In genomic region chr15:56667517-56667916, GRCh38 we compare ENCODE assay signal across 14 cellular contexts.
"Had no signal": no experiment of that assay in that cellular context is flagged by ENCODE, and none has a peak within 500 bp of the region (broad histone marks: within the 10 kb centered on the region; RNA-seq: fewer than 3 reads in every experiment).

No MANE protein-coding gene starts in this region.

- H3K4me3 Mint-ChIP-seq: activated CD4-positive, alpha-beta memory T cell treated with anti-CD3 and anti-CD28 coated beads, Interleukin-2, amount 10 ng/mL, durations not matched to agents 7 days and 5 days; activated T-cell treated with anti-CD3 and anti-CD28 coated beads, Interleukin-2, amount 50 U/mL, for 24 hours; neural progenitor cell; T-helper 17 cell had no signal

- H3K4me1 Mint-ChIP-seq: activated CD4-positive, alpha-beta memory T cell treated with anti-CD3 and anti-CD28 coated beads, Interleukin-2, amount 10 ng/mL, durations not matched to agents 7 days and 5 days; neural progenitor cell had no signal

- H3K27me3 Mint-ChIP-seq: activated CD4-positive, alpha-beta memory T cell treated with anti-CD3 and anti-CD28 coated beads, Interleukin-2, amount 10 ng/mL, durations not matched to agents 7 days and 5 days; activated T-cell treated with anti-CD3 and anti-CD28 coated beads, Interleukin-2, amount 50 U/mL, for 24 hours; T-helper 17 cell had no signal

- DNase-seq: activated CD4-positive, alpha-beta memory T cell treated with anti-CD3 and anti-CD28 coated beads, Interleukin-2, amount 10 ng/mL, durations not matched to agents 7 days and 5 days; activated CD4-positive, alpha-beta T cell treated with anti-CD3 and anti-CD28 coated beads for 4 hours; activated effector memory CD4-positive, alpha-beta T cell treated with Interleukin-2 at 50 U/mL for 16 hours; activated naive CD4-positive, alpha-beta T cell treated with anti-CD3 and anti-CD28 coated beads, Interleukin-2, amount 50 U/mL, for 16 hours; activated T-cell treated with anti-CD3 and anti-CD28 coated beads, Interleukin-2, amount 50 U/mL, for 24 hours; dorsolateral prefrontal cortex; erythroblast; left ventricle myocardium superior; ovary; stimulated activated CD4-positive, alpha-beta T cell treated with anti-CD3 and anti-CD28 coated beads, Interleukin-4, amount 100 ng/mL, for 4 hours; stimulated activated CD8-positive, alpha-beta memory T cell treated with anti-CD3 and anti-CD28 coated beads, Interleukin-4, amount 100 ng/mL, for 48 hours; stimulated activated naive CD4-positive, alpha-beta T cell treated with Interleukin-2 at 50 U/mL for 16 hours; T-helper 17 cell had no signal

- H3K9me3 Mint-ChIP-seq: activated CD4-positive, alpha-beta memory T cell treated with anti-CD3 and anti-CD28 coated beads, Interleukin-2, amount 10 ng/mL, durations not matched to agents 7 days and 5 days; activated T-cell treated with anti-CD3 and anti-CD28 coated beads, Interleukin-2, amount 50 U/mL, for 24 hours; neural progenitor cell had no signal

- ATAC-seq: left ventricle myocardium superior, T-helper 17 cell had no signal
